In the genomic region with DNA sequence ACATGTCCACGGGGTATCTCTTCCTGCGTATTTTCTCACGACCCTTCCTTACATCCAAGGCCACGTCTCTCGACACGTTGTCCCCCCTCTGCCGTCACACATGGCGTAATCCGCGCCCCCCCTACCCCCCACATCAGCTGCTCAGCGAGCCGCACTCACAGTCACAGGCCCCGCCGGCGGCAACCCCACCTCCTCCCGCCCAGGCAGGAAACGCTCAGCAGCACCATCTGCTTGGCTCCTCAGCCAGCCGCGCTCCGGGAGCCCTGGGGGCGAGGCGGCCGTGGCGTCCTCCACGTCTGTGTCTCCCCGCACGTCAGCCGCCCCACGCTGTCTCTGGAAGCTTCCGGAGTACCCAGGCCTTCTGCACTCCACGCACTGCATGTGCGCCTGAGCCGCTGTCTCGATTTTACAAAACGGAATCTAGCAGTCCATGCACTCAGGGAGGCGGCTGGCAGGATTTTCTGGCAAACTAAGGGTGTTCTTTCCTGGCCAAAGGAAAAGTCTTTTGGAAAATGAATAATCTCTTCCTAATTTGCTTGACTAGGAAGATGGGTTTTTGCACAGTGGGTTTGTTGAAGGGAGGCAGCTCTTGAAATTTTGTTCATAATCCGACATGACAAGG, we compare ENCODE assay signal across 8 cellular contexts.
DNase-seq lines count a peak whose midpoint lies in the region; ATAC-seq and TF ChIP-seq lines count a peak whose summit lies in the region.

No MANE protein-coding gene starts in this region.

- H3K27ac ChIP-seq in SU-DHL-6 (ENCODE audit: low read depth, low read length) (no peak overlapping the region; the same call in 1 of the 2 replicates), right cardiac atrium (ENCODE audit: low read length) (peak overlapping the region; percentile 97)

- peak; percentile 72 for DNase-seq in ELR (ENCODE audit: low read depth)
- DNase-seq in adipocyte (ENCODE audit: low read depth): peak; percentile 77
- peak; percentile 86 to 93 (median 92) for DNase-seq in right cardiac atrium
- peak; percentile 42 to 45 for DNase-seq in stimulated activated CD4-positive, alpha-beta T cell treated with anti-CD3 and anti-CD28 coated beads, Interleukin-12 subunit alpha, Interleukin-12 subunit beta, amount 100 ng/mL, for 24 hours (ENCODE audit: low read depth in 2 of 2)
- no peak for DNase-seq in NCI-H345 (lab: John Stamatoyannopoulos, UW)

- ATAC-seq in HG02943 (IDR thresholded peaks at IDR 0.05; ENCODE audit: low read depth, unreplicated experiment) (peak; percentile 59), right cardiac atrium (peak; percentile 83 to 85), GM21786 (IDR thresholded peaks at IDR 0.05; ENCODE audit: unreplicated experiment) (no peak)

- H3K27me3 ChIP-seq in SU-DHL-6 (ENCODE audit: low read length) (no peaks in the 10 kb centered on the region), adipocyte (replicated peaks; ENCODE audit: control insufficient read depth, insufficient read depth, low read length) (peaks cover 4% of the 10 kb centered on the region), right cardiac atrium (ENCODE audit: control insufficient read depth, insufficient read depth) (no peaks in the 10 kb centered on the region)

- H3K4me2 ChIP-seq in SU-DHL-6 (ENCODE audit: low read depth, low read length, poor library complexity, severe bottlenecking): peak overlapping the region; percentile 47

- peak overlapping the region; percentile 37 for H3K9ac ChIP-seq in SU-DHL-6 (ENCODE audit: low read length)
- peak overlapping the region; percentile 30 for H3K9ac ChIP-seq in adipocyte (ENCODE audit: low read length)

- 13% methylated on average over 37 of the region's 37 CpGs for WGBS in right cardiac atrium

- no peaks in the 10 kb centered on the region for H3K36me3 ChIP-seq in SU-DHL-6 (ENCODE audit: low read length)
- H3K36me3 ChIP-seq in adipocyte (ENCODE audit: control insufficient read depth, insufficient read depth, low read length, severe bottlenecking): no peaks in the 10 kb centered on the region

- H3K4me1 ChIP-seq in adipocyte (ENCODE audit: control insufficient read depth, insufficient read depth, low read length) (peaks cover 14% of the 10 kb centered on the region), right cardiac atrium (ENCODE audit: control insufficient read depth, insufficient read depth, low read length) (peaks cover 6% of the 10 kb centered on the region)

- H3K9me3 ChIP-seq in SU-DHL-6 (ENCODE audit: insufficient read depth, low read length) (no peaks in the 10 kb centered on the region), adipocyte (ENCODE audit: control insufficient read depth, low read length) (no peaks in the 10 kb centered on the region), right cardiac atrium (ENCODE audit: control insufficient read depth, low read length) (no peaks in the 10 kb centered on the region)

- intact Hi-C loops in right cardiac atrium (cut with DNase I): no loop called here

- no peak overlapping the region for H2AFZ ChIP-seq in SU-DHL-6 (ENCODE audit: low read depth, low read length, severe bottlenecking)

- H3K4me3 ChIP-seq in SU-DHL-6 (ENCODE audit: insufficient read depth, low read length, poor library complexity, severe bottlenecking) (no peak overlapping the region), adipocyte (ENCODE audit: low read length) (peak overlapping the region; percentile 48), right cardiac atrium (ENCODE audit: low read length) (peak overlapping the region; percentile 29)

- H4K20me1 ChIP-seq in SU-DHL-6 (ENCODE audit: low read depth, low read length): no peaks in the 10 kb centered on the region

- H3K9me2 ChIP-seq in SU-DHL-6 (replicated peaks; ENCODE audit: insufficient read depth, low read length): no peaks in the 10 kb centered on the region

- no peaks in the 10 kb centered on the region for H3F3A ChIP-seq in SU-DHL-6 (ENCODE audit: insufficient read depth)

- H3K79me2 ChIP-seq in SU-DHL-6 (ENCODE audit: insufficient read depth, low read length): no peaks in the 10 kb centered on the region

- no peak for TF ChIP-seq CTCF in SU-DHL-6 (IDR thresholded peaks at IDR 0.05; ENCODE audit: insufficient read depth, low read length, poor library complexity, severe bottlenecking)
